ENCODE assay signal across 18 cellular contexts in the genomic region with DNA sequence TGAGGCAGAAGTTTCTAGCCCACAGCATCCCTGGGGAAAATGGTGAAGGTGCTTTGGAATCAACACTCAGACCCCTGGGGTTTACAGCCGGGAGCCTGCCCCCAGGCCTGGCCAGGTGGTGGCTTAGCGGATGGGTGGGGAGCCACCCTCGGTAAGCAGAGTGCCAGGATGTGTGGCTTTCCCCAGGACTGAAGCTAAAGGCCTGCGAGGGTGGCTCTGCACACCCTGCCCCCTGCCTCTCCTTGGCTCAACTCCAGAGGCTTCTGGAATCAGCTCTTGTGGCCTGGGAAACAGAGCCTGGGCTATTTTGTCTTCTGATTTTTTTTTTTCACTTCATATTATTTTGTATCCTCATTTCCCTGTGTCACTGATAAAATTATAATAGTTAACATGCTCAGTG.
DNase-seq lines count a peak whose midpoint lies in the region; TF ChIP-seq lines count a peak whose summit lies in the region.
"Had no signal": no experiment of that assay in that cellular context is flagged by ENCODE, and none has a peak within 500 bp of the region (broad histone marks: within the 10 kb centered on the region; RNA-seq: fewer than 3 reads in every experiment).

No MANE protein-coding gene starts in this region.

- H3K9me3 ChIP-seq in right atrium auricular region (no peaks in the 10 kb centered on the region), WERI-Rb-1 (ENCODE audit: severe bottlenecking) (peaks cover 4% of the 10 kb centered on the region), prostate gland (no peaks in the 10 kb centered on the region)
- H3K9me3 ChIP-seq: breast epithelium, left lung, suprapubic skin had no signal

- no peaks in the 10 kb centered on the region for H3K36me3 ChIP-seq in right atrium auricular region
- no peaks in the 10 kb centered on the region for H3K36me3 ChIP-seq in WERI-Rb-1
- no peaks in the 10 kb centered on the region for H3K36me3 ChIP-seq in prostate gland
- H3K36me3 ChIP-seq: breast epithelium, left lung, suprapubic skin had no signal

- no peak for TF ChIP-seq POLR2A in prostate gland (IDR thresholded peaks at IDR 0.05)

- H3K27me3 ChIP-seq in right atrium auricular region (no peaks in the 10 kb centered on the region), WERI-Rb-1 (ENCODE audit: insufficient read depth, low read depth, severe bottlenecking) (no peaks in the 10 kb centered on the region), prostate gland (replicated peaks; ENCODE audit: insufficient read depth) (no peaks in the 10 kb centered on the region)
- H3K27me3 ChIP-seq: breast epithelium, hepatocyte, left lung, suprapubic skin had no signal

- intact Hi-C loops in prostate gland (cut with DNase I), result no loop called here

- H3K27ac ChIP-seq in right atrium auricular region (peak overlapping the region; percentile 55 to 65), substantia nigra (ENCODE audit: low read depth, low read length, poor library complexity, severe bottlenecking) (peak overlapping the region; percentile 21), WERI-Rb-1 (no peak overlapping the region), prostate gland (peak overlapping the region in 1 of 2 donors; percentile 9)
- H3K27ac ChIP-seq: KMS-11, suprapubic skin had no signal

- H3K4me3 ChIP-seq in right atrium auricular region, result no peak overlapping the region
- H3K4me3 ChIP-seq in WERI-Rb-1 (ENCODE audit: low read depth, low read length), result no peak overlapping the region
- no peak overlapping the region for H3K4me3 ChIP-seq in prostate gland
- H3K4me3 ChIP-seq: breast epithelium, hepatocyte, left lung, suprapubic skin had no signal

- H3K4me1 ChIP-seq in right atrium auricular region (peaks cover 0 to 76% of the 10 kb centered on the region in 2 donors), prostate gland (replicated peaks) (no peaks in the 10 kb centered on the region)

- 60% methylated on average over 4 of the region's 4 CpGs for WGBS in prostate gland

- DNase-seq in NCI-H1417 (lab: John Stamatoyannopoulos, UW), result peak; percentile 16 to 64 (median 29)
- no peak for DNase-seq in NCI-H1417 treated with DMSO at 0.1 percent for 48 hours (lab: John Stamatoyannopoulos, UW)
- DNase-seq in NCI-H345 (lab: John Stamatoyannopoulos, UW), result peak; percentile 85
- no peak for DNase-seq in right atrium auricular region (ENCODE audit: low spot score)
- peak in 18 of 49 donors; percentile 21 to 64 (median 38) for DNase-seq in substantia nigra (lab: John Stamatoyannopoulos, UW)
- DNase-seq in superior temporal gyrus (ENCODE audit: extremely low spot score), result no peak
- DNase-seq in WERI-Rb-1, result no peak
- no peak for DNase-seq in prostate gland (ENCODE audit: low spot score)
- DNase-seq: activated CD4-positive, alpha-beta memory T cell treated with anti-CD3 and anti-CD28 coated beads, Interleukin-2, amount 10 ng/mL, durations not matched to agents 7 days and 5 days; activated gamma-delta T cell treated with Interleukin-2 at 50 U/mL for 16 hours; NCI-H774; small intestine; T1000 had no signal

- TF ChIP-seq CTCF in right atrium auricular region (IDR thresholded peaks at IDR 0.05) (no peak), WERI-Rb-1 (IDR thresholded peaks at IDR 0.05; ENCODE audit: low read depth, low read length) (no peak), prostate gland (IDR thresholded peaks at IDR 0.05) (no peak)

Comparison
In these comparisons a context has a peak if more than half of its experiments do, and no peak if none do; other contexts are left out.
1. DNase-seq: peak in NCI-H1417 (3 of 3) and NCI-H345 (single experiment); none in NCI-H1417 treated with DMSO at 0.1 percent for 48 hours (single experiment), right atrium auricular region (single experiment), superior temporal gyrus (single experiment), WERI-Rb-1 (single experiment) and prostate gland (single experiment).